ENCODE assay signal across 10 cellular contexts in the genomic region with DNA sequence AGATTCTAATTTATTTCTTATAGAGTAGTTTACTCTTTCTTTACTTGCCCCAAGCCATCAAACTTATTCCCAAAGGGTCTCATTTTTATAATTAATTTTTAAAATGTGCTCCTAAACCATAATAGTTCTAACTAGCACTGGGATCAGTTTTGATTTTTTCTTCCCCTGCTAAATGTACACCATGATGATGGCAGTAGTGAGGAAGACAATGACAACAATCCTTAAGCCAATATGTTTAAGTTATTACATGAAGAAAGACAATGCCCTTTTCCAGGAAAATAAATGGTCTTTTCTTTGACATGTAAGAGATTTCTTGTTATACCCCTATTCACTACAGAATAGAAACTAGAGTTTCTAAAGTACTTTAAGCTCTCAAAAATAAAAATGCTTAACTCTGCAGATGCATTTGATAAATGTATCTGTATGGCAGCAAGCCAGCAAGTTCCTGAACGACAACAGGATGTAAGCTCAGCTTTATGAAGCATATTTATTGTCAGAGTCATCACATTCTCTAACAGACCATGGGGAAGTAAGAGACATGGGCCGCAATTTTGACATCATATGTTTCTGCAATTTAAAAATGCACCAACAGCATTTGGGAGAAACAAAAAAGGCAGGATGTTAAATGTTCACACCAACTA. TPM values are rescaled to one million over a fixed set of nuclear protein-coding genes. Genes with fewer than 3 reads are reported as not detected.
DNase-seq lines count a peak whose midpoint lies in the region; ATAC-seq and TF ChIP-seq lines count a peak whose summit lies in the region.
"Had no signal": no experiment of that assay in that cellular context is flagged by ENCODE, and none has a peak within 500 bp of the region (broad histone marks: within the 10 kb centered on the region; RNA-seq: fewer than 3 reads in every experiment).

No MANE protein-coding gene starts in this region.

- peak overlapping the region; percentile 16 for H3K4me3 Mint-ChIP-seq in activated CD4-positive, alpha-beta memory T cell treated with anti-CD3 and anti-CD28 coated beads, Interleukin-2, amount 10 ng/mL, durations not matched to agents 7 days and 5 days
- H3K4me3 Mint-ChIP-seq in natural killer cell treated with Interleukin-12 subunit alpha and Interleukin-12 subunit beta and Interleukin-15 and Interleukin-18, amount 100 ng/mL, for 72 hours = no peak overlapping the region
- H3K4me3 Mint-ChIP-seq: naive B cell had no signal

- H3K4me1 ChIP-seq in hepatocyte (ENCODE audit: insufficient read depth) = no peaks in the 10 kb centered on the region
- H3K4me1 ChIP-seq: tibial artery had no signal

- no peaks in the 10 kb centered on the region for H3K9me2 ChIP-seq in hepatocyte (replicated peaks; ENCODE audit: insufficient read depth)

- H4K20me1 ChIP-seq in hepatocyte (ENCODE audit: insufficient read depth, poor library complexity, severe bottlenecking) = no peaks in the 10 kb centered on the region

- CTCF ChIA-PET in AG04450 (lab: Charles Lee) = no interaction called here
- CTCF ChIA-PET in activated CD4-positive, alpha-beta memory T cell treated with anti-CD3 and anti-CD28 coated beads, Interleukin-2, amount 10 ng/mL, durations not matched to agents 7 days and 5 days (lab: Charles Lee) = interaction anchor here (0.5 kb wide), 1 partner anchor 19 kb away, joined by 4 read pairs; no protein-coding TSS in a partner anchor

- no peak overlapping the region for H2AFZ ChIP-seq in hepatocyte

- POLR2A ChIA-PET in AG04450 (lab: Yijun Ruan, JAX) = interaction anchor here (0.7 to 1.1 kb wide), 2 partner anchors 15 to 43 kb away, joined by 3 to 8 read pairs; no protein-coding TSS in a partner anchor
- POLR2A ChIA-PET in activated CD4-positive, alpha-beta memory T cell treated with anti-CD3 and anti-CD28 coated beads, Interleukin-2, amount 10 ng/mL, durations not matched to agents 7 days and 5 days (lab: Charles Lee) = interaction anchor here (0.6 to 1.8 kb wide), 11 partner anchors 18 to 738 kb away, joined by 3 to 12 read pairs (median 4); a partner anchor contains a TSS

- TF ChIP-seq CTCF in AG04450 (IDR thresholded peaks at IDR 0.05; ENCODE audit: low read depth, low read length) (no peak), hepatocyte (IDR thresholded peaks at IDR 0.05; ENCODE audit: poor library complexity) (no peak)

- H3K4me2 ChIP-seq in hepatocyte = no peak overlapping the region

- H3K27me3 Mint-ChIP-seq in activated CD4-positive, alpha-beta memory T cell treated with anti-CD3 and anti-CD28 coated beads, Interleukin-2, amount 10 ng/mL, durations not matched to agents 7 days and 5 days = no peaks in the 10 kb centered on the region
- H3K27me3 Mint-ChIP-seq in natural killer cell treated with Interleukin-12 subunit alpha and Interleukin-12 subunit beta and Interleukin-15 and Interleukin-18, amount 100 ng/mL, for 72 hours = peaks cover 3 to 6% of the 10 kb centered on the region in 2 donors

- no peaks in the 10 kb centered on the region for H3K79me2 ChIP-seq in hepatocyte

- no peaks in the 10 kb centered on the region for H3K9me3 Mint-ChIP-seq in activated CD4-positive, alpha-beta memory T cell treated with anti-CD3 and anti-CD28 coated beads, Interleukin-2, amount 10 ng/mL, durations not matched to agents 7 days and 5 days
- no peaks in the 10 kb centered on the region for H3K9me3 Mint-ChIP-seq in natural killer cell treated with Interleukin-12 subunit alpha and Interleukin-12 subunit beta and Interleukin-15 and Interleukin-18, amount 100 ng/mL, for 72 hours

- DNase-seq in AG04450 (ENCODE audit: low read depth, low spot score) (peak; percentile 80), HK-2 (ENCODE audit: unreplicated experiment) (peak; percentile 30), hepatocyte (ENCODE audit: low spot score) (peak; percentile 43), NCI-H2196 (lab: John Stamatoyannopoulos, UW; ENCODE audit: unreplicated experiment) (no peak)
- peak; percentile 38 for DNase-seq in activated CD4-positive, alpha-beta memory T cell treated with anti-CD3 and anti-CD28 coated beads, Interleukin-2, amount 10 ng/mL, durations not matched to agents 7 days and 5 days
- DNase-seq in natural killer cell treated with Interleukin-12 subunit alpha and Interleukin-12 subunit beta and Interleukin-15 and Interleukin-18, amount 100 ng/mL, for 72 hours (ENCODE audit: low spot score) = no peak
- DNase-seq: naive B cell had no signal

- no peak for ATAC-seq in GM21423 (IDR thresholded peaks at IDR 0.05; ENCODE audit: unreplicated experiment)
- ATAC-seq in GM18511 (IDR thresholded peaks at IDR 0.05; ENCODE audit: unreplicated experiment) = no peak
- no peak for ATAC-seq in natural killer cell treated with Interleukin-12 subunit alpha and Interleukin-12 subunit beta and Interleukin-15 and Interleukin-18, amount 100 ng/mL, for 72 hours

- peaks cover 26% of the 10 kb centered on the region for H3K4me1 Mint-ChIP-seq in activated CD4-positive, alpha-beta memory T cell treated with anti-CD3 and anti-CD28 coated beads, Interleukin-2, amount 10 ng/mL, durations not matched to agents 7 days and 5 days
- H3K4me1 Mint-ChIP-seq in natural killer cell treated with Interleukin-12 subunit alpha and Interleukin-12 subunit beta and Interleukin-15 and Interleukin-18, amount 100 ng/mL, for 72 hours (ENCODE audit: low read depth in 2 of 2) = no peaks in the 10 kb centered on the region
- H3K4me1 Mint-ChIP-seq: naive B cell had no signal

- no peak overlapping the region for H3K27ac ChIP-seq in AG04450 (ENCODE audit: low read depth, low read length)
- no peak overlapping the region for H3K27ac ChIP-seq in hepatocyte
- H3K27ac ChIP-seq: tibial artery had no signal

- H3K4me3 ChIP-seq in AG04450 (ENCODE audit: low read depth, low read length) = no peak overlapping the region
- no peak overlapping the region for H3K4me3 ChIP-seq in hepatocyte
- H3K4me3 ChIP-seq: tibial artery had no signal

- H3K27me3 ChIP-seq in AG04450 (ENCODE audit: control insufficient read depth, insufficient read depth, low read length) (no peaks in the 10 kb centered on the region), hepatocyte (no peaks in the 10 kb centered on the region)
- H3K27me3 ChIP-seq: tibial artery had no signal

- no peaks in the 10 kb centered on the region for H3K36me3 ChIP-seq in hepatocyte (replicated peaks; ENCODE audit: insufficient read depth, low read depth)
- H3K36me3 ChIP-seq: tibial artery had no signal

- 45% methylated on average over 2 of the region's 2 CpGs for WGBS in hepatocyte (ENCODE audit: low lambda C conversion rate, missing lambda C conversion rate)

- H3K9me3 ChIP-seq in AG04450 (ENCODE audit: control insufficient read depth, insufficient read depth, low read length) (no peaks in the 10 kb centered on the region; the same call in none of the 2 replicates), hepatocyte (ENCODE audit: low read depth) (no peaks in the 10 kb centered on the region)

- H3K36me3 Mint-ChIP-seq in activated CD4-positive, alpha-beta memory T cell treated with anti-CD3 and anti-CD28 coated beads, Interleukin-2, amount 10 ng/mL, durations not matched to agents 7 days and 5 days (ENCODE audit: low read depth) = no peaks in the 10 kb centered on the region
- no peaks in the 10 kb centered on the region for H3K36me3 Mint-ChIP-seq in natural killer cell treated with Interleukin-12 subunit alpha and Interleukin-12 subunit beta and Interleukin-15 and Interleukin-18, amount 100 ng/mL, for 72 hours

- peak overlapping the region; percentile 92 for H3K27ac Mint-ChIP-seq in activated CD4-positive, alpha-beta memory T cell treated with anti-CD3 and anti-CD28 coated beads, Interleukin-2, amount 10 ng/mL, durations not matched to agents 7 days and 5 days
- no peak overlapping the region for H3K27ac Mint-ChIP-seq in natural killer cell treated with Interleukin-12 subunit alpha and Interleukin-12 subunit beta and Interleukin-15 and Interleukin-18, amount 100 ng/mL, for 72 hours
- H3K27ac Mint-ChIP-seq: naive B cell had no signal

RNA-seq across cellular contexts. Expression of a gene that starts 36.0 kb away (rescaled TPM):
- polyA plus RNA-seq in AG04450 (2011; rRNA removed) (120 and 178 TPM in 2 replicates), hepatocyte (59.9 and 69.1 TPM in 2 replicates)
- polyA minus RNA-seq in AG04450 (2011; rRNA and poly(A)+ RNA removed) = 40.5 and 65.9 TPM in 2 replicates
- total RNA-seq in activated CD4-positive, alpha-beta memory T cell treated with anti-CD3 and anti-CD28 coated beads, Interleukin-2, amount 10 ng/mL, durations not matched to agents 7 days and 5 days = 100 to 1,000 TPM; 112 to 117 TPM
- total RNA-seq in hepatocyte = 154 and 207 TPM in 2 replicates
- 10 to 100 TPM; 71.0 to 77.3 TPM for total RNA-seq in natural killer cell treated with Interleukin-12 subunit alpha and Interleukin-12 subunit beta and Interleukin-15 and Interleukin-18, amount 100 ng/mL, for 72 hours

RNA-seq across cellular contexts. Expression of a gene that starts 48.5 kb away (rescaled TPM):
- polyA plus RNA-seq in AG04450 (2011; rRNA removed) (163 and 229 TPM in 2 replicates), hepatocyte (46.6 and 49.5 TPM in 2 replicates)
- 56.6 and 121 TPM in 2 replicates for polyA minus RNA-seq in AG04450 (2011; rRNA and poly(A)+ RNA removed)
- total RNA-seq in activated CD4-positive, alpha-beta memory T cell treated with anti-CD3 and anti-CD28 coated beads, Interleukin-2, amount 10 ng/mL, durations not matched to agents 7 days and 5 days = 1 to 10 TPM; 7.7 to 9.0 TPM
- 39.5 and 43.0 TPM in 2 replicates for total RNA-seq in hepatocyte
- total RNA-seq in natural killer cell treated with Interleukin-12 subunit alpha and Interleukin-12 subunit beta and Interleukin-15 and Interleukin-18, amount 100 ng/mL, for 72 hours = 1 to 10 TPM; 8.6 to 8.8 TPM

Comparison
In these comparisons a context has a peak if more than half of its experiments do, and no peak if none do; other contexts are left out.
1. DNase-seq: peak in AG04450 (single experiment), HK-2 (single experiment), activated CD4-positive, alpha-beta memory T cell treated with anti-CD3 and anti-CD28 coated beads, Interleukin-2, amount 10 ng/mL, durations not matched to agents 7 days and 5 days (single experiment) and hepatocyte (single experiment); none in NCI-H2196 (single experiment) and natural killer cell treated with Interleukin-12 subunit alpha and Interleukin-12 subunit beta and Interleukin-15 and Interleukin-18, amount 100 ng/mL, for 72 hours (single experiment).